ENCODE assay signal across 22 cellular contexts in genomic region chr2:236785611-236786057, GRCh38.
A peak's percentile ranks its signal among the peaks of the same experiment; 100 is the strongest.
DNase-seq lines count a peak whose midpoint lies in the region; ATAC-seq and TF ChIP-seq lines count a peak whose summit lies in the region.
"Had no signal": no experiment of that assay in that cellular context is flagged by ENCODE, and none has a peak within 500 bp of the region (broad histone marks: within the 10 kb centered on the region; RNA-seq: fewer than 3 reads in every experiment).

No MANE protein-coding gene starts in this region.

- no peak overlapping the region for H2BK5ac ChIP-seq in mesenchymal stem cell (ENCODE audit: low read depth, low read length, poor library complexity, severe bottlenecking)

- no peak for TF ChIP-seq CTCF in right atrium auricular region (IDR thresholded peaks at IDR 0.05)
- no peak for TF ChIP-seq CTCF in fibroblast of the aortic adventitia (IDR thresholded peaks at IDR 0.05; ENCODE audit: insufficient read depth, low read length)
- TF ChIP-seq CTCF in tibial artery (IDR thresholded peaks at IDR 0.05) = no peak

- 76% methylated on average over 6 of the region's 6 CpGs for WGBS in mesenchymal stem cell

- H2BK12ac ChIP-seq in mesenchymal stem cell (ENCODE audit: low read length in 2 of 2) = no peak overlapping the region

- H2AK5ac ChIP-seq in mesenchymal stem cell (ENCODE audit: low read length, severe bottlenecking) = no peak overlapping the region

- H3K4me1 ChIP-seq in right atrium auricular region (no peaks in the 10 kb centered on the region), mesenchymal stem cell (ENCODE audit: control insufficient read depth, insufficient read depth, low read depth, low read length) (peaks cover 6% of the 10 kb centered on the region), tibial artery (peaks cover 0 to 16% (median 6%) of the 10 kb centered on the region in 4 donors)
- H3K4me1 ChIP-seq: upper lobe of left lung had no signal

- no peak overlapping the region for H3K4me3 ChIP-seq in right atrium auricular region
- H3K4me3 ChIP-seq in fibroblast of the aortic adventitia (ENCODE audit: low read depth, low read length) = no peak overlapping the region
- H3K4me3 ChIP-seq in mesenchymal stem cell (ENCODE audit: insufficient read depth in 1 of 2, low read depth in 1 of 2, low read length in 2 of 2) = no peak overlapping the region
- no peak overlapping the region for H3K4me3 ChIP-seq in tibial artery
- H3K4me3 ChIP-seq: upper lobe of left lung had no signal

- H3K23ac ChIP-seq in mesenchymal stem cell (ENCODE audit: low read length in 2 of 2) = no peak overlapping the region

- no peaks in the 10 kb centered on the region for H3K27me3 ChIP-seq in right atrium auricular region
- peaks cover 3 to 10% of the 10 kb centered on the region in 2 experiments for H3K27me3 ChIP-seq in mesenchymal stem cell (ENCODE audit: control insufficient read depth in 1 of 2, insufficient read depth in 1 of 2, low read length in 2 of 2)
- H3K27me3 ChIP-seq in tibial artery = no peaks in the 10 kb centered on the region
- H3K27me3 ChIP-seq: upper lobe of left lung had no signal

- H3K14ac ChIP-seq in mesenchymal stem cell (ENCODE audit: low read length in 2 of 2) = no peak overlapping the region

- no peak overlapping the region for H2BK120ac ChIP-seq in mesenchymal stem cell (ENCODE audit: low read depth, low read length)

- H3K9ac ChIP-seq in mesenchymal stem cell (ENCODE audit: low read length) = peak overlapping the region; percentile 73

- no peak for DNase-seq in Right ventricle myocardium inferior (ENCODE audit: missing footprints)
- DNase-seq in right atrium auricular region (ENCODE audit: low spot score) = no peak
- peak; percentile 92 for DNase-seq in fibroblast of the aortic adventitia (ENCODE audit: low read depth)
- DNase-seq in mesenchymal stem cell = no peak
- DNase-seq in tibial artery = peak in 1 of 2 donors; percentile 52
- DNase-seq in T-helper 9 cell = no peak
- DNase-seq: activated B cell treated with CpG ODN at 0.5 μM for 24 hours; activated CD4-positive, alpha-beta T cell treated with anti-CD3 and anti-CD28 coated beads, Interleukin-2, amount 50 U/mL, for 48 hours; activated effector memory CD4-positive, alpha-beta T cell treated with anti-CD3 and anti-CD28 coated beads, Interleukin-2, amount 50 U/mL, for 16 hours; CD8-positive, alpha-beta T cell; DMS153; KG1; NCI-H146; NCI-H69; RPMI8226; T1000; upper lobe of left lung had no signal

- H3K27ac ChIP-seq in right atrium auricular region (peak overlapping the region in 1 of 2 donors; percentile 8), mesenchymal stem cell (ENCODE audit: low read length, poor library complexity, severe bottlenecking) (no peak overlapping the region), tibial artery (peak overlapping the region; percentile 58 to 67)
- H3K27ac ChIP-seq: 22Rv1, upper lobe of left lung had no signal

- intact Hi-C loops in Right ventricle myocardium inferior (cut with DNase I) = no loop called here
- intact Hi-C loops in tibial artery (cut with DNase I; ENCODE audit: low total_unique reads) = no loop called here

- no peaks in the 10 kb centered on the region for H3K79me1 ChIP-seq in mesenchymal stem cell (replicated peaks; ENCODE audit: low read length, poor library complexity, severe bottlenecking)

- peak; percentile 63 for ATAC-seq in Right ventricle myocardium inferior
- ATAC-seq in GM18873 (IDR thresholded peaks at IDR 0.05; ENCODE audit: low FRiP score, unreplicated experiment) = no peak
- ATAC-seq in HG02678 (IDR thresholded peaks at IDR 0.05; ENCODE audit: unreplicated experiment) = no peak
- ATAC-seq: CD8-positive, alpha-beta T cell; HCT116; left lobe of liver had no signal

- H4K8ac ChIP-seq in mesenchymal stem cell (ENCODE audit: low read length) = no peak overlapping the region

- H2AFZ ChIP-seq in mesenchymal stem cell (ENCODE audit: low read depth, low read length) = no peak overlapping the region

- H3K36me3 ChIP-seq in right atrium auricular region (no peaks in the 10 kb centered on the region), mesenchymal stem cell (ENCODE audit: control insufficient read depth in 1 of 2, insufficient read depth in 2 of 2, low read depth in 1 of 2, low read length in 2 of 2) (no peaks in the 10 kb centered on the region), tibial artery (no peaks in the 10 kb centered on the region)
- H3K36me3 ChIP-seq: upper lobe of left lung had no signal

- no peak overlapping the region for H4K91ac ChIP-seq in mesenchymal stem cell (ENCODE audit: low read length)

- no peak overlapping the region for H3K4ac ChIP-seq in mesenchymal stem cell (ENCODE audit: low read depth in 1 of 2, low read length in 2 of 2)

- no peaks in the 10 kb centered on the region for H3K9me3 ChIP-seq in right atrium auricular region
- H3K9me3 ChIP-seq in mesenchymal stem cell (ENCODE audit: control insufficient read depth, low read length) = peaks cover 4% of the 10 kb centered on the region
- no peaks in the 10 kb centered on the region for H3K9me3 ChIP-seq in tibial artery
- H3K9me3 ChIP-seq: upper lobe of left lung had no signal

- H3K18ac ChIP-seq in mesenchymal stem cell (ENCODE audit: low read depth in 1 of 2, low read length in 2 of 2) = no peak overlapping the region

- H2BK15ac ChIP-seq in mesenchymal stem cell (ENCODE audit: low read depth, poor library complexity, severe bottlenecking) = no peak overlapping the region

- no peak overlapping the region for H3K4me2 ChIP-seq in mesenchymal stem cell (ENCODE audit: low read length, poor library complexity, severe bottlenecking)
